ENCODE assay signal across 8 cellular contexts in the genomic region with DNA sequence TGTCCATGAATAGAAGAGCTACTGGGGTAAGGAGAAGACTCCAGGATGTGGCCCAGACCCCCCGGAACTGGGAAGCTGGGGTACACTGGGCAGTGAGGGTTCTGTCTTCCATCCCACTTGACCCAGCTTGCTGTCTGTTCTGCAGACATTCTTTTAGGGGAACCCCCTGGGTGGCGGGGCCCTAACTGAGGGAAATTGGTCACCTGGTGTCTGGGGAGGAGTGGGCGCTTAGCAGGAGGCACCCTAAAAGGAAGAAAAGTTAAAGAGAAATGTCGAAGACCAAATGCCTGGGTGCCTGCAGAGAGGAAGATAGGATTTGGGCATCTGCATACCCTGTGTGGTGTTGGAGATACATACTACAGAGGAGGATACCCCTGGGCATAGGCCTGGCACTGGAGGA. TPM values are rescaled to one million over a fixed set of nuclear protein-coding genes. Genes with fewer than 3 reads are reported as not detected.
DNase-seq lines count a peak whose midpoint lies in the region; ATAC-seq and TF ChIP-seq lines count a peak whose summit lies in the region.

No MANE protein-coding gene starts in this region.

- DNase-seq in AG09309 (ENCODE audit: low read depth) (no peak), colonic mucosa (no peak), naive B cell (no peak), Kasumi-1 (lab: John Stamatoyannopoulos, UW) (no peak), putamen (ENCODE audit: low spot score) (no peak)
- DNase-seq in Jurkat, Clone E6-1 (ENCODE audit: low read depth, low spot score): no peak

- H3K27me3 Mint-ChIP-seq in naive B cell: no peaks in the 10 kb centered on the region

- peak overlapping the region; percentile 73 to 76 for H3K9ac ChIP-seq in colonic mucosa (ENCODE audit: low read depth in 2 of 2, low read length in 2 of 2)

- H3K27me3 ChIP-seq in colonic mucosa: no peaks in the 10 kb centered on the region

- H3K27ac Mint-ChIP-seq in naive B cell: peak overlapping the region in 1 of 6 donors; percentile 65

- H3K36me3 ChIP-seq in colonic mucosa: peaks cover 7% of the 10 kb centered on the region

- peaks cover 0 to 13% of the 10 kb centered on the region in 2 donors for H3K36me3 Mint-ChIP-seq in naive B cell

- peak; percentile 20 to 33 for ATAC-seq in naive B cell (ENCODE audit: low read depth in 2 of 2)
- no peak for ATAC-seq in HG02840 (IDR thresholded peaks at IDR 0.05; ENCODE audit: low FRiP score, unreplicated experiment)
- no peak for ATAC-seq in GM18861 (IDR thresholded peaks at IDR 0.05; ENCODE audit: unreplicated experiment)

- intact Hi-C loops in colonic mucosa (cut with DNase I): no loop called here

- H3K4me1 Mint-ChIP-seq in naive B cell: peaks cover 13 to 22% (median 20%) of the 10 kb centered on the region in 3 donors

- no peak overlapping the region for H3K27ac ChIP-seq in colonic mucosa

- H3K9me3 Mint-ChIP-seq in naive B cell: peaks cover 0 to 1% (median 0%) of the 10 kb centered on the region in 7 donors

- no peak for TF ChIP-seq CTCF in AG09309 (IDR thresholded peaks at IDR 0.05; ENCODE audit: control insufficient read depth, insufficient read depth, low read depth, low read length, missing control alignments)
- TF ChIP-seq CTCF in colonic mucosa (IDR thresholded peaks at IDR 0.05): no peak

- H3K4me3 ChIP-seq in AG09309 (ENCODE audit: control insufficient read depth, low read depth, low read length): peak overlapping the region; percentile 99
- H3K4me3 ChIP-seq in Jurkat, Clone E6-1 (ENCODE audit: low read length): peak overlapping the region; percentile 74
- peak overlapping the region; percentile 95 for H3K4me3 ChIP-seq in colonic mucosa

- no peaks in the 10 kb centered on the region for H3K9me3 ChIP-seq in colonic mucosa

- no peaks in the 10 kb centered on the region for H3K4me1 ChIP-seq in colonic mucosa

- peak overlapping the region; percentile 70 to 93 (median 80) for H3K4me3 Mint-ChIP-seq in naive B cell

RNA-seq across cellular contexts. Expression of gene AP1S1, which starts 1.0 kb away (rescaled TPM):
- 148 TPM for polyA plus RNA-seq in Jurkat, Clone E6-1 (2012; ENCODE audit: insufficient read depth, insufficient read length)
- total RNA-seq in colonic mucosa: 100 to 1,000 TPM; 111 to 127 TPM
- 10 to 100 TPM in 1 of 6 donors, 1 to 10 TPM in 5; 3.7 to 10.3 (median 4.9) TPM for polyA plus RNA-seq in naive B cell (ENCODE audit: low read depth in 6 of 6)

RNA-seq across cellular contexts. Expression of gene VGF, which starts 10.1 kb away (rescaled TPM):
- 1.9 TPM for polyA plus RNA-seq in Jurkat, Clone E6-1 (2012; ENCODE audit: insufficient read depth, insufficient read length)
- total RNA-seq in colonic mucosa: 1 to 10 TPM in 1 of 2 donors, under 1 TPM in 1; 0.90 to 3.1 TPM
- not detected for polyA plus RNA-seq in naive B cell (ENCODE audit: low read depth in 6 of 6)

RNA-seq across cellular contexts. Expression of gene NAT16, which starts 24.8 kb away (rescaled TPM):
- polyA plus RNA-seq in Jurkat, Clone E6-1 (2012; ENCODE audit: insufficient read depth, insufficient read length): not detected
- not detected for total RNA-seq in colonic mucosa
- not detected for polyA plus RNA-seq in naive B cell (ENCODE audit: low read depth in 6 of 6)

RNA-seq across cellular contexts. Expression of gene SERPINE1, which starts 28.4 kb away (rescaled TPM):
- polyA plus RNA-seq in Jurkat, Clone E6-1 (2012; ENCODE audit: insufficient read depth, insufficient read length): not detected
- total RNA-seq in colonic mucosa: 1 to 10 TPM; 1.4 to 6.1 TPM
- under 1 TPM in 1 of 6 donors, not detected in 5; 0.44 TPM for polyA plus RNA-seq in naive B cell (ENCODE audit: low read depth in 6 of 6)

RNA-seq across cellular contexts. Expression of gene MOGAT3, which starts 45.5 kb away (rescaled TPM):
- not detected for polyA plus RNA-seq in Jurkat, Clone E6-1 (2012; ENCODE audit: insufficient read depth, insufficient read length)
- total RNA-seq in colonic mucosa: 10 to 100 TPM; 33.2 to 47.7 TPM
- polyA plus RNA-seq in naive B cell (ENCODE audit: low read depth in 6 of 6): not detected

Comparison
In these comparisons a context has a peak if more than half of its experiments do, and no peak if none do; other contexts are left out.
1. ATAC-seq: peak in naive B cell (2 of 2); none in HG02840 (single experiment) and GM18861 (single experiment).
2. Peak in every context shown above with its lines, with median percentiles within 50 percentile points of each other: H3K4me3 ChIP-seq.